In the genomic region with DNA sequence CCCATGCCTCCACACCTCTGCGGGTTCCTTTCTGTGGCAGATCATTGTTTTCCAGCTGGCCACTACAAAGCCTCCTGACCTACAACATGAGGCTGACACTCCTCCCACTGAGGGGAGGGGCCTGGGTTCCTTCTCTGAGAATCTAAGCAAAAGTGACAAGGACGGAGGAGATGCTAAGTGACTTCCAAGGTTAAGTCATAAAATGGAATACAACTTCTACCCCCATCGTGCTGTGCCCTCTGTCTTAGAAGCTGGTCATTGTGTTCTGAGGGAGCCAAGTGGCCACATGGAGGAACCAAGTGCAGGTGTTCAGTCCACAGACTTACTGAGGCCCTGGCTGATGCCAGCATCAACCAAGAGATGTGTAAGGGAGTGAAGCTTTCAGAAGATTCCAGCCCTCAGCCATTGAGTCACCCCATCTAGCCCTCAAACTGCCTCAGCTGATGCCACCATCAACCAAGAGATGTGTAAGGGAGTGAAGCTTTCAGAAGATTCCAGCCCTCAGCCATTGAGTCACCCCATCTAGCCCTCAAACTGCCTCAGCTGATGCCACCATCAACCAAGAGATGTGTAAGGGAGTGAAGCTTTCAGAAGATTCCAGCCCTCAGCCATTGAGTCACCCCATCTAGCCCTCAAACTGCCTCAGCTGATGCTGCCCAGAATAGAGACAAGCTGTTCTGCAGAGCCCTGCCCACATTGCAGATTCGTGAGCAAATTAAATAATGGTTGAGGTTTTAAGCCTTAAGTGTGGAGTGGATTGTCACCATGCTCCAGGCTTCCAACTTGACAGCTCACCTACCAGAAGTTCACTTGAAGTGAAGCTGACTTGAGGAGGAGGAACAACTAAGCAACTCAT, we compare ENCODE assay signal across 8 cellular contexts.
DNase-seq lines count a peak whose midpoint lies in the region; ATAC-seq, FAIRE-seq and TF ChIP-seq lines count a peak whose summit lies in the region.
"Not testable (repeated sequence)": the region's sequence is repeated elsewhere in the genome, so short reads cannot be mapped to it uniquely, and the experiment has no call there.

No MANE protein-coding gene starts in this region.

- H3K79me2 ChIP-seq in K562 (ENCODE audit: control insufficient read depth, insufficient read depth, low read length): not testable (repeated sequence)

- not testable (repeated sequence) for TF ChIP-seq POLR2A in K562 (conservative IDR thresholded peaks at IDR 0.05); gastroesophageal sphincter (IDR thresholded peaks at IDR 0.05)

- not testable (repeated sequence) for H3K9me1 ChIP-seq in K562 (ENCODE audit: control insufficient read depth, insufficient read depth, low read length)

- not testable (repeated sequence) for H3K4me2 ChIP-seq in K562 (ENCODE audit: insufficient read depth, low read length)

- intact Hi-C loops in Caco-2 (cut with micrococcal nuclease; ENCODE audit: unreplicated experiment): loop anchor here (1.0 to 10.0 kb wide), 8 partner anchors 55 to 479 kb away; a partner anchor contains a TSS
- intact Hi-C loops in activated B cell treated with CpG ODN at 0.5 μM for 24 hours (cut with micrococcal nuclease): loop anchor here (1.0 to 2.0 kb wide), 2 partner anchors 389 to 479 kb away; a partner anchor contains a TSS
- intact Hi-C loops in K562 (cut with micrococcal nuclease): loop anchor here (1.0 to 10.0 kb wide), 10 partner anchors 171 to 1312 kb away; a partner anchor contains a TSS

- not testable (repeated sequence) for TF ChIP-seq EP300 in K562 (IDR thresholded peaks at IDR 0.05; ENCODE audit: low read length); gastroesophageal sphincter (IDR thresholded peaks at IDR 0.05)

- not testable (repeated sequence) for H4K20me1 ChIP-seq in K562 (replicated peaks; ENCODE audit: control insufficient read depth, insufficient read depth, low read length)

- CTCF ChIA-PET in Caco-2 (lab: Charles Lee) (interaction anchor here (0.7 to 1.7 kb wide), 15 partner anchors 10 to 479 kb away, joined by 3 to 15 read pairs (median 4); a partner anchor contains a TSS), activated B cell treated with CpG ODN at 0.5 μM for 24 hours (lab: Charles Lee) (interaction anchor here (1.0 to 1.9 kb wide), 4 partner anchors 387 to 472 kb away, joined by 3 to 10 read pairs (median 4); no protein-coding TSS in a partner anchor), K562 (lab: Yijun Ruan, JAX; ENCODE audit: low intra/inter-chr PET ratio) (interaction anchor here (1.3 to 2.7 kb wide), 5 partner anchors 188 to 479 kb away, joined by 3 to 21 read pairs (median 8); a partner anchor contains a TSS)

- TF ChIP-seq RAD21 in K562 (CRISPR knock-in tag; conservative IDR thresholded peaks at IDR 0.05 in 1 of 2, IDR thresholded peaks at IDR 0.05 in 1 of 2): not testable (repeated sequence)

- 0% methylated on average over 4 of the region's 4 CpGs for WGBS in K562 (ENCODE audit: insufficient coverage, low coverage, missing lambda C conversion rate)
- 78 to 80% methylated on average over 1 to 2 of the region's 4 CpGs for WGBS in gastroesophageal sphincter (ENCODE audit: low coverage in 1 of 2), 2 donors

- H3K4me1 ChIP-seq in Caco-2: peaks cover 24% of the 10 kb centered on the region
- H3K4me1 ChIP-seq in K562 (replicated peaks in 1 of 2; ENCODE audit: control insufficient read depth in 2 of 2, insufficient read depth in 2 of 2, low read length in 2 of 2): not testable (repeated sequence)
- H3K4me1 ChIP-seq in gastroesophageal sphincter: peaks cover 0 to 12% (median 0%) of the 10 kb centered on the region in 3 donors

- ATAC-seq in GM21723 (IDR thresholded peaks at IDR 0.05; ENCODE audit: unreplicated experiment): peak; percentile 10
- peak; percentile 26 for ATAC-seq in activated B cell treated with CpG ODN at 0.5 μM for 24 hours (ENCODE audit: low read depth)
- ATAC-seq in K562: peak; percentile 66
- ATAC-seq in gastroesophageal sphincter: peak; percentile 11
- ATAC-seq in stimulated activated naive CD8-positive, alpha-beta T cell treated with anti-CD3 and anti-CD28 coated beads, Interleukin-15, Interleukin-2, amounts not matched to agents 100 U/mL and 50 U/mL, for 24 hours: peak; percentile 83

- H3K9me3 ChIP-seq in Caco-2; K562 (replicated peaks; ENCODE audit: control insufficient read depth, insufficient read depth, low read depth, low read length); gastroesophageal sphincter: not testable (repeated sequence)

- BruUV-seq in Caco-2 (replicated peaks; lab: Mats Ljungman, UMichigan); K562 (replicated peaks; lab: Mats Ljungman, UMichigan): not testable (repeated sequence)

- H3K4me3 Mint-ChIP-seq in Caco-2 (ENCODE audit: unreplicated experiment): peak overlapping the region; percentile 73
- not testable (repeated sequence) for H3K4me3 Mint-ChIP-seq in activated B cell treated with CpG ODN at 0.5 μM for 24 hours

- not testable (repeated sequence) for H3K36me3 ChIP-seq in Caco-2 (ENCODE audit: control insufficient read depth, insufficient read depth, low read length); K562 (ENCODE audit: control insufficient read depth, insufficient read depth, low read length)
- peaks cover 0 to 25% of the 10 kb centered on the region in 2 donors for H3K36me3 ChIP-seq in gastroesophageal sphincter

- peak overlapping the region; percentile 20 for H2AFZ ChIP-seq in K562 (ENCODE audit: low read depth, low read length)

- H3K27me3 ChIP-seq in Caco-2 (replicated peaks; ENCODE audit: control insufficient read depth, insufficient read depth, low read length); K562 (ENCODE audit: control insufficient read depth in 2 of 2, insufficient read depth in 2 of 2, low read length in 2 of 2); gastroesophageal sphincter: not testable (repeated sequence)

- H3K9me3 Mint-ChIP-seq in Caco-2 (ENCODE audit: unreplicated experiment); activated B cell treated with CpG ODN at 0.5 μM for 24 hours: not testable (repeated sequence)

- FAIRE-seq in K562 (lab: Jason Lieb, UNC): peak; percentile 79

- H3K36me3 Mint-ChIP-seq in Caco-2 (ENCODE audit: insufficient read depth, unreplicated experiment): peaks cover 16% of the 10 kb centered on the region
- peaks cover 29% of the 10 kb centered on the region for H3K36me3 Mint-ChIP-seq in activated B cell treated with CpG ODN at 0.5 μM for 24 hours (ENCODE audit: low read depth)

- POLR2A ChIA-PET in Caco-2 (lab: Charles Lee): interaction anchor here (1.0 to 1.5 kb wide), 4 partner anchors 141 to 400 kb away, joined by 3 to 14 read pairs (median 5); a partner anchor contains a TSS
- POLR2A ChIA-PET in activated B cell treated with CpG ODN at 0.5 μM for 24 hours (lab: Charles Lee): interaction anchor here (0.6 kb wide), 2 partner anchors 60 to 1919 kb away, joined by 4 read pairs; no protein-coding TSS in a partner anchor
- POLR2A ChIA-PET in K562 (lab: Yijun Ruan, JAX): interaction anchor here (0.8 to 1.4 kb wide), 3 partner anchors 8 to 249 kb away, joined by 3 to 4 read pairs (median 4); a partner anchor contains a TSS

- H3K27ac Mint-ChIP-seq in Caco-2 (ENCODE audit: unreplicated experiment) (peak overlapping the region; percentile 87), activated B cell treated with CpG ODN at 0.5 μM for 24 hours (peak overlapping the region; percentile 7)

- H3K27ac ChIP-seq in K562 (ENCODE audit: extremely low read depth, low read depth, low read length); gastroesophageal sphincter: not testable (repeated sequence)

- H3K27me3 Mint-ChIP-seq in Caco-2 (ENCODE audit: insufficient read depth, unreplicated experiment); activated B cell treated with CpG ODN at 0.5 μM for 24 hours: not testable (repeated sequence)

- not testable (repeated sequence) for TF ChIP-seq CTCF in Caco-2 (IDR thresholded peaks at IDR 0.05; ENCODE audit: insufficient read depth in 1 of 2, low read depth in 1 of 2, low read length in 1 of 2, severe bottlenecking in 1 of 2, unreplicated experiment in 1 of 2); activated B cell treated with CpG ODN at 0.5 μM for 24 hours (IDR thresholded peaks at IDR 0.05); K562 (IDR thresholded peaks at IDR 0.05 in 2 of 3, conservative IDR thresholded peaks at IDR 0.05 in 1 of 3; ENCODE audit: insufficient read depth in 2 of 3, low read depth in 1 of 3, low read length in 3 of 3); gastroesophageal sphincter (IDR thresholded peaks at IDR 0.05)

- peak overlapping the region; percentile 5; the same call in 1 of the 2 replicates for H3K4me3 ChIP-seq in Caco-2 (ENCODE audit: low read depth, low read length)
- H3K4me3 ChIP-seq in K562, gastroesophageal sphincter: not testable (repeated sequence)

- peak in 1 of 2 experiments; percentile 27 for DNase-seq in Caco-2
- DNase-seq in HuH-7 (ENCODE audit: low spot score): peak; percentile 6
- DNase-seq in activated B cell treated with CpG ODN at 0.5 μM for 24 hours; stimulated activated naive CD8-positive, alpha-beta T cell treated with anti-CD3 and anti-CD28 coated beads, Interleukin-15, Interleukin-2, amounts not matched to agents 100 U/mL and 50 U/mL, for 24 hours: not testable (repeated sequence)
- peak; percentile 20 to 45 (median 25) for DNase-seq in K562 (ENCODE audit: extremely low read depth in 1 of 4, low spot score in 3 of 4)
- DNase-seq in myocyte (ENCODE audit: low read depth): peak; percentile 94

- in situ Hi-C loops in K562 (cut with MboI): loop anchor here (5.0 to 25.0 kb wide), 3 partner anchors 387 to 1317 kb away; no protein-coding TSS in a partner anchor

- H3K9ac ChIP-seq in K562 (ENCODE audit: insufficient read depth in 1 of 2, low read depth in 2 of 2, low read length in 2 of 2): not testable (repeated sequence)

- peaks cover 33% of the 10 kb centered on the region for H3K4me1 Mint-ChIP-seq in Caco-2 (ENCODE audit: low read depth, unreplicated experiment)
- peaks cover 24% of the 10 kb centered on the region for H3K4me1 Mint-ChIP-seq in activated B cell treated with CpG ODN at 0.5 μM for 24 hours

Comparison
In these comparisons a context has a peak if more than half of its experiments do, and no peak if none do; other contexts are left out.
1. ATAC-seq: peak in every context shown above with its lines; median percentile 83 in stimulated activated naive CD8-positive, alpha-beta T cell treated with anti-CD3 and anti-CD28 coated beads, Interleukin-15, Interleukin-2, amounts not matched to agents 100 U/mL and 50 U/mL, for 24 hours; 66 in K562; 26 in activated B cell treated with CpG ODN at 0.5 μM for 24 hours; 11 in gastroesophageal sphincter; 10 in GM21723.